ENCODE assay signal across 8 cellular contexts in the genomic region with DNA sequence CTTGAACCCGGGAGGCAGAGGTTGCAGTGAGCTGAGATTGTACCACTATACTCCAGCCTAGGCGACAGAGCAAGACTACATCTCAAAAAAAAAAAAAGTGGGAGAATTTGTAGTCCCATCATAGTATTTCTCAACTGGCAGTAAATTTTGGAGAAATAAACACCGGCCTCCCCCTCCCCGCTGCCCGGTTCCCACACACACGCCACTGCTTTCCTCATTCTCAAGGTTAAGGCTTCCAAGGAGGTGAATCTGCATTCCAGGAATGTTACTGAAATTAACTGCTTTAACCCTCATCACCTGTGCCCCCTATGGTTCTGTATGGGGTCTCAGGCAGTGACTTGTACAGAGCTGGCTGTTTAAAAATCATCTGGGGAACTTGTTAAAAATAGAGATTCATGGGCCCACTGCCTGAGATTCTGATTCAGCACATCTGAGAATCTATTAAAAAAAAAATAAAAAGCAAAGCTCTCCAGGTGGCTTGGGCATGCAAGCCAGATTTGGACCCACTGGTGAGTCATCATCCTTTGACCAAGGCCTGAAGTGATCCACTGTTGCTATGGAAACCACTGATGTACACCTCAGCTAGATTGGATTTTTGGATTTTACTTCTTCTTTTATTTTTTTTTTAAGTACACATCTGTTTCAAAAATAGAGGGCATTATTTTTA. TPM values are rescaled to one million over a fixed set of nuclear protein-coding genes. Genes with fewer than 3 reads are reported as not detected.
DNase-seq lines count a peak whose midpoint lies in the region; ATAC-seq and TF ChIP-seq lines count a peak whose summit lies in the region.

No MANE protein-coding gene starts in this region.

- H3K27ac Mint-ChIP-seq in activated CD4-positive, alpha-beta T cell treated with anti-CD3 and anti-CD28 coated beads, Interleukin-2, amount 10 ng/mL, durations not matched to agents 7 days and 5 days = no peak overlapping the region

- H3K4me3 ChIP-seq in brain microvascular endothelial cell (ENCODE audit: low read depth, low read length) = no peak overlapping the region
- no peak overlapping the region for H3K4me3 ChIP-seq in WERI-Rb-1 (ENCODE audit: low read depth, low read length)

- DNase-seq in AG08395 (ENCODE audit: low spot score) (peak; percentile 59), NAMALWA (ENCODE audit: low spot score) (peak; percentile 80), brain microvascular endothelial cell (peak; percentile 16), renal cortical epithelial cell (ENCODE audit: low read depth) (peak; percentile 77), HEK293T (ENCODE audit: extremely low spot score) (no peak), WERI-Rb-1 (no peak)
- DNase-seq in activated CD4-positive, alpha-beta T cell treated with anti-CD3 and anti-CD28 coated beads, Interleukin-2, amount 10 ng/mL, durations not matched to agents 7 days and 5 days = no peak

- no peaks in the 10 kb centered on the region for H3K36me3 ChIP-seq in brain microvascular endothelial cell (replicated peaks)
- peaks cover 6% of the 10 kb centered on the region; the same call in 1 of the 2 replicates for H3K36me3 ChIP-seq in WERI-Rb-1

- in situ Hi-C loops in brain microvascular endothelial cell (cut with HindIII; ENCODE audit: low pct_ligation_motif_present, low sequenced_read_pairs) = no loop called here

- no peaks in the 10 kb centered on the region for H3K9me3 ChIP-seq in WERI-Rb-1 (ENCODE audit: severe bottlenecking)

- CTCF ChIA-PET in HEK293T (lab: Yijun Ruan, JAX) = no interaction called here
- CTCF ChIA-PET in activated CD4-positive, alpha-beta T cell treated with anti-CD3 and anti-CD28 coated beads, Interleukin-2, amount 10 ng/mL, durations not matched to agents 7 days and 5 days (lab: Charles Lee) = interaction anchor here (0.6 to 1.6 kb wide), 2 partner anchors 11 to 575 kb away, joined by 4 to 5 read pairs; no protein-coding TSS in a partner anchor

- no peaks in the 10 kb centered on the region for H3K9me3 Mint-ChIP-seq in activated CD4-positive, alpha-beta T cell treated with anti-CD3 and anti-CD28 coated beads, Interleukin-2, amount 10 ng/mL, durations not matched to agents 7 days and 5 days

- peak; percentile 60 for ATAC-seq in GM19351 (IDR thresholded peaks at IDR 0.05; ENCODE audit: unreplicated experiment)

- peaks cover 10% of the 10 kb centered on the region for H3K27me3 Mint-ChIP-seq in activated CD4-positive, alpha-beta T cell treated with anti-CD3 and anti-CD28 coated beads, Interleukin-2, amount 10 ng/mL, durations not matched to agents 7 days and 5 days

- peaks cover 8% of the 10 kb centered on the region for H3K27me3 ChIP-seq in brain microvascular endothelial cell (replicated peaks)
- H3K27me3 ChIP-seq in WERI-Rb-1 (ENCODE audit: insufficient read depth, low read depth, severe bottlenecking) = no peaks in the 10 kb centered on the region

- no peaks in the 10 kb centered on the region for H3K4me1 Mint-ChIP-seq in activated CD4-positive, alpha-beta T cell treated with anti-CD3 and anti-CD28 coated beads, Interleukin-2, amount 10 ng/mL, durations not matched to agents 7 days and 5 days

- H3K4me3 Mint-ChIP-seq in activated CD4-positive, alpha-beta T cell treated with anti-CD3 and anti-CD28 coated beads, Interleukin-2, amount 10 ng/mL, durations not matched to agents 7 days and 5 days = no peak overlapping the region

- H3K27ac ChIP-seq in brain microvascular endothelial cell (no peak overlapping the region), WERI-Rb-1 (no peak overlapping the region)

- POLR2A ChIA-PET in HEK293T (lab: Yijun Ruan, JAX) = no interaction called here
- POLR2A ChIA-PET in activated CD4-positive, alpha-beta T cell treated with anti-CD3 and anti-CD28 coated beads, Interleukin-2, amount 10 ng/mL, durations not matched to agents 7 days and 5 days (lab: Charles Lee) = no interaction called here

- H3K36me3 Mint-ChIP-seq in activated CD4-positive, alpha-beta T cell treated with anti-CD3 and anti-CD28 coated beads, Interleukin-2, amount 10 ng/mL, durations not matched to agents 7 days and 5 days (ENCODE audit: low read depth) = no peaks in the 10 kb centered on the region

- TF ChIP-seq CTCF in brain microvascular endothelial cell (IDR thresholded peaks at IDR 0.05; ENCODE audit: low read depth, low read length, missing control alignments) = no peak
- TF ChIP-seq CTCF in WERI-Rb-1 (IDR thresholded peaks at IDR 0.05; ENCODE audit: low read depth, low read length) = no peak

TF ChIP-seq in HEK293T, 16 proteins besides CTCF, POLR2A, EP300 and RAD21:
- TF ChIP-seq BHLHE40 (IDR thresholded peaks at IDR 0.05; ENCODE audit: borderline replicate concordance) = no peak
- TF ChIP-seq, protein P1, sequence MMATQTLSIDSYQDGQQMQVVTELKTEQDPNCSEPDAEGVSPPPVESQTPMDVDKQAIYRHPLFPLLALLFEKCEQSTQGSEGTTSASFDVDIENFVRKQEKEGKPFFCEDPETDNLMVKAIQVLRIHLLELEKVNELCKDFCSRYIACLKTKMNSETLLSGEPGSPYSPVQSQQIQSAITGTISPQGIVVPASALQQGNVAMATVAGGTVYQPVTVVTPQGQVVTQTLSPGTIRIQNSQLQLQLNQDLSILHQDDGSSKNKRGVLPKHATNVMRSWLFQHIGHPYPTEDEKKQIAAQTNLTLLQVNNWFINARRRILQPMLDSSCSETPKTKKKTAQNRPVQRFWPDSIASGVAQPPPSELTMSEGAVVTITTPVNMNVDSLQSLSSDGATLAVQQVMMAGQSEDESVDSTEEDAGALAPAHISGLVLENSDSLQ (IDR thresholded peaks at IDR 0.05) = no peak
- TF ChIP-seq L3MBTL2 (conservative IDR thresholded peaks at IDR 0.05) = no peak
- TF ChIP-seq FOXA1 (IDR thresholded peaks at IDR 0.05) = no peak
- no peak for TF ChIP-seq ELF4 (IDR thresholded peaks at IDR 0.05)
- no peak for TF ChIP-seq NFRKB (IDR thresholded peaks at IDR 0.05)
- TF ChIP-seq TARDBP (IDR thresholded peaks at IDR 0.05) = no peak
- TF ChIP-seq HDGF (IDR thresholded peaks at IDR 0.05; ENCODE audit: borderline replicate concordance) = no peak
- TF ChIP-seq LEF1 (IDR thresholded peaks at IDR 0.05; ENCODE audit: borderline replicate concordance) = no peak
- TF ChIP-seq CTBP1 (IDR thresholded peaks at IDR 0.05; ENCODE audit: borderline replicate concordance) = no peak
- no peak for TF ChIP-seq FOXK2 (IDR thresholded peaks at IDR 0.05)
- no peak for TF ChIP-seq SP1 (IDR thresholded peaks at IDR 0.05)
- TF ChIP-seq ZNF384 (IDR thresholded peaks at IDR 0.05) = no peak
- TF ChIP-seq ARNT (IDR thresholded peaks at IDR 0.05) = no peak
- no peak for TF ChIP-seq SUZ12 (IDR thresholded peaks at IDR 0.05)
- no peak for TF ChIP-seq FOXM1 (IDR thresholded peaks at IDR 0.05; ENCODE audit: borderline replicate concordance)

RNA-seq across cellular contexts. Expression of gene MRPL35, which starts 50.1 kb away (rescaled TPM):
- total RNA-seq in renal cortical epithelial cell = 32.0 and 51.7 TPM in 2 replicates
- total RNA-seq in activated CD4-positive, alpha-beta T cell treated with anti-CD3 and anti-CD28 coated beads, Interleukin-2, amount 10 ng/mL, durations not matched to agents 7 days and 5 days = 10 to 100 TPM; 45.0 to 58.0 TPM

RNA-seq across cellular contexts. Expression of gene IMMT, which starts 54.0 kb away (rescaled TPM):
- total RNA-seq in renal cortical epithelial cell = 57.1 and 98.5 TPM in 2 replicates
- 100 to 1,000 TPM; 130 to 135 TPM for total RNA-seq in activated CD4-positive, alpha-beta T cell treated with anti-CD3 and anti-CD28 coated beads, Interleukin-2, amount 10 ng/mL, durations not matched to agents 7 days and 5 days

Comparison
In these comparisons a context has a peak if more than half of its experiments do, and no peak if none do; other contexts are left out.
1. DNase-seq: peak in AG08395 (single experiment), NAMALWA (single experiment), brain microvascular endothelial cell (single experiment) and renal cortical epithelial cell (single experiment); none in HEK293T (single experiment), activated CD4-positive, alpha-beta T cell treated with anti-CD3 and anti-CD28 coated beads, Interleukin-2, amount 10 ng/mL, durations not matched to agents 7 days and 5 days (single experiment) and WERI-Rb-1 (single experiment).